Comparison of ENCODE assay signal across 14 cellular contexts in the genomic region with DNA sequence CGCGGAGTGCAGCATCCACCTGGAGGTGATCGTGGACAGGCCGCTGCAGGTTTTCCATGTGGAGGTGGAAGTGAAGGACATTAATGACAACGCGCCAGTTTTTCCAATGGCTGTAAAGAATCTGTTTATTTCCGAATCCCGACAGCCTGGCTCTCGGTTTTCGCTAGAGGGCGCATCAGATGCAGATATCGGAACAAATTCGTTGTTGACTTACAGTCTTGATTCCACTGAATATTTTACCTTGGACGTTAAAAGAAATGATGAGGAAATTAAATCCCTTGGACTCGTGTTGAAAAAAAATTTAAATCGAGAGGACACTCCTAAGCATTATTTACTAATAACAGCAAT. TPM values are rescaled to one million over a fixed set of nuclear protein-coding genes. Genes with fewer than 3 reads are reported as not detected.
DNase-seq lines count a peak whose midpoint lies in the region; ATAC-seq and TF ChIP-seq lines count a peak whose summit lies in the region.
"Had no signal": no experiment of that assay in that cellular context is flagged by ENCODE, and none has a peak within 500 bp of the region (broad histone marks: within the 10 kb centered on the region; RNA-seq: fewer than 3 reads in every experiment).

No MANE protein-coding gene starts in this region.

- no peaks in the 10 kb centered on the region for H3K36me3 ChIP-seq in adipocyte (ENCODE audit: control insufficient read depth, insufficient read depth, low read length, severe bottlenecking)
- H3K36me3 ChIP-seq in subcutaneous abdominal adipose tissue (ENCODE audit: control insufficient read depth in 5 of 5, insufficient read depth in 5 of 5, low read length in 5 of 5) = no peaks in the 10 kb centered on the region
- H3K36me3 ChIP-seq: adrenal gland had no signal

- peak overlapping the region; percentile 59 for H3K27ac Mint-ChIP-seq in glutamatergic neuron (ENCODE audit: unreplicated experiment)

- no peak for DNase-seq in GM13977 (ENCODE audit: low spot score)
- no peak for DNase-seq in adipocyte (ENCODE audit: low read depth)
- DNase-seq in glutamatergic neuron = no peak
- DNase-seq in NCI-H146 (lab: John Stamatoyannopoulos, UW) = no peak
- no peak for DNase-seq in sciatic nerve (ENCODE audit: low spot score)
- DNase-seq in ureter (ENCODE audit: low spot score) = no peak
- DNase-seq: activated CD8-positive, alpha-beta memory T cell treated with anti-CD3 and anti-CD28 coated beads, Interleukin-2, amount 50 U/mL, for 48 hours; adrenal gland; NCI-H345; stimulated activated CD4-positive, alpha-beta T cell treated with anti-CD3 and anti-CD28 coated beads, Interleukin-4, amount 100 ng/mL, for 1 hour; stimulated activated naive CD8-positive, alpha-beta T cell treated with anti-CD3 and anti-CD28 coated beads, Interleukin-15, Interleukin-2, amounts not matched to agents 100 U/mL and 50 U/mL, for 24 hours had no signal

- in situ Hi-C loops in GM13977 (cut with MboI; ENCODE audit: low pct_unique_long_range_greater_than_20kb, low sequenced_read_pairs, unreplicated experiment) = no loop called here

- ATAC-seq in HG03469 (IDR thresholded peaks at IDR 0.05; ENCODE audit: unreplicated experiment) (no peak), sciatic nerve (no peak)
- ATAC-seq: stimulated activated naive CD8-positive, alpha-beta T cell treated with anti-CD3 and anti-CD28 coated beads, Interleukin-15, Interleukin-2, amounts not matched to agents 100 U/mL and 50 U/mL, for 24 hours had no signal

- no peak overlapping the region for H3K27ac ChIP-seq in subcutaneous abdominal adipose tissue (ENCODE audit: low read depth, low read length)
- H3K27ac ChIP-seq: adrenal gland, RWPE1 had no signal

- H3K4me3 ChIP-seq in adipocyte (ENCODE audit: low read length) = peak overlapping the region; percentile 69
- peak overlapping the region in 4 of 5 donors; percentile 23 to 60 (median 43) for H3K4me3 ChIP-seq in subcutaneous abdominal adipose tissue (ENCODE audit: low read depth in 1 of 5, low read length in 5 of 5)

- H3K4me3 Mint-ChIP-seq in glutamatergic neuron (ENCODE audit: unreplicated experiment) = peak overlapping the region; percentile 69

- H3K9ac ChIP-seq in adipocyte (ENCODE audit: low read length) (no peak overlapping the region), subcutaneous abdominal adipose tissue (ENCODE audit: low read length in 5 of 5) (no peak overlapping the region)

- no peaks in the 10 kb centered on the region for H3K4me1 ChIP-seq in adipocyte (ENCODE audit: control insufficient read depth, insufficient read depth, low read length)
- H3K4me1 ChIP-seq in subcutaneous abdominal adipose tissue (ENCODE audit: control insufficient read depth in 5 of 5, insufficient read depth in 5 of 5, low read length in 5 of 5) = no peaks in the 10 kb centered on the region
- H3K4me1 ChIP-seq: adrenal gland had no signal

- H3K27me3 ChIP-seq in adipocyte (replicated peaks; ENCODE audit: control insufficient read depth, insufficient read depth, low read length) = no peaks in the 10 kb centered on the region
- peaks cover 0 to 14% (median 0%) of the 10 kb centered on the region in 5 donors for H3K27me3 ChIP-seq in subcutaneous abdominal adipose tissue (ENCODE audit: control insufficient read depth in 5 of 5, insufficient read depth in 4 of 5, low read length in 5 of 5)
- H3K27me3 ChIP-seq: adrenal gland had no signal

- H3K9me3 ChIP-seq in adipocyte (ENCODE audit: control insufficient read depth, low read length) (peaks cover 31% of the 10 kb centered on the region), subcutaneous abdominal adipose tissue (ENCODE audit: control insufficient read depth in 5 of 5, low read length in 5 of 5) (peaks cover 7 to 38% (median 27%) of the 10 kb centered on the region in 5 donors)

- H3K9me3 Mint-ChIP-seq in glutamatergic neuron (ENCODE audit: unreplicated experiment) = peaks cover 23% of the 10 kb centered on the region

- H3K36me3 Mint-ChIP-seq in glutamatergic neuron (ENCODE audit: unreplicated experiment) = peaks cover 47% of the 10 kb centered on the region

- no peaks in the 10 kb centered on the region for H3K27me3 Mint-ChIP-seq in glutamatergic neuron (ENCODE audit: unreplicated experiment)

- peaks cover 5% of the 10 kb centered on the region for H3K4me1 Mint-ChIP-seq in glutamatergic neuron (ENCODE audit: low read depth, unreplicated experiment)

- TF ChIP-seq CTCF in GM13977 (IDR thresholded peaks at IDR 0.05; ENCODE audit: extremely low read depth, insufficient read depth, missing control alignments) = peak; percentile 11
- TF ChIP-seq CTCF in glutamatergic neuron (IDR thresholded peaks at IDR 0.05; ENCODE audit: partially characterized antibody, unreplicated experiment) = no peak

- intact Hi-C loops in sciatic nerve (cut with DNase I) = no loop called here

RNA-seq across cellular contexts. Expression of a gene that starts 0.6 kb away (rescaled TPM):
- total RNA-seq in glutamatergic neuron (ENCODE audit: unreplicated experiment) = 17.9 TPM
- total RNA-seq in sciatic nerve = 0.71 TPM
- total RNA-seq in ureter = 0.31 TPM

RNA-seq across cellular contexts. Expression of a gene that starts 5.4 kb away (rescaled TPM):
- total RNA-seq in glutamatergic neuron (ENCODE audit: unreplicated experiment) = 29.7 TPM
- 0.85 TPM for total RNA-seq in sciatic nerve
- 1.5 TPM for total RNA-seq in ureter

RNA-seq across cellular contexts. Expression of a gene that starts 6.8 kb away (rescaled TPM):
- 20.9 TPM for total RNA-seq in glutamatergic neuron (ENCODE audit: unreplicated experiment)
- 0.13 TPM for total RNA-seq in sciatic nerve
- total RNA-seq in ureter = not detected

RNA-seq across cellular contexts. Expression of a gene that starts 15.5 kb away (rescaled TPM):
- total RNA-seq in glutamatergic neuron (ENCODE audit: unreplicated experiment) (0.69 TPM), sciatic nerve (not detected), ureter (not detected)

RNA-seq across cellular contexts. Expression of a gene that starts 19.9 kb away (rescaled TPM):
- total RNA-seq in glutamatergic neuron (ENCODE audit: unreplicated experiment) (11.8 TPM), sciatic nerve (0.27 TPM), ureter (0.49 TPM)

Comparison
In these comparisons a context has a peak if more than half of its experiments do, and no peak if none do; other contexts are left out.
1. RNA of a gene that starts 0.6 kb away (total RNA-seq): 17.9 TPM in glutamatergic neuron (single experiment); 0.71 TPM in sciatic nerve (single experiment) and 0.31 TPM in ureter (single experiment); every median in the first group is over 10 times any median in the second.
2. RNA of a gene that starts 5.4 kb away (total RNA-seq): 29.7 TPM in glutamatergic neuron (single experiment); 1.5 TPM in ureter (single experiment) and 0.85 TPM in sciatic nerve (single experiment); every median in the first group is over 10 times any median in the second.
3. RNA of a gene that starts 6.8 kb away (total RNA-seq): 20.9 TPM in glutamatergic neuron (single experiment); 0.13 TPM in sciatic nerve (single experiment) and not detected in ureter (single experiment); every median in the first group is over 10 times any median in the second.